In the genomic region with DNA sequence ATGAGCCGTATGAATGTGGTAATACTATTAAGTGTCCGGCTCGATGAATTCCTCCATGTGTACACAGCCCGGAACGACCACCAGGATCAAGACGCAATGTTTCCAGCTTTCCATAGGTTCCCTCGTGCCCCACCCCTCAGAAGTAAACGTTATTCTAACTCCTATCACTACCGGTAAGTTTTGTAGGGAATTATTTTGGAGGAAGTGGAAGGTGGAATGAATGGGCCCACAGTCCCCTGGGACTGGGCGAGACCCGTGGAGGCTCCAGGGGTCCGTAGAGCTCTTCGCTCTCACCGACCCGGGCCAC, we compare ENCODE assay signal across 8 cellular contexts. TPM values are rescaled to one million over a fixed set of nuclear protein-coding genes. Genes with fewer than 3 reads are reported as not detected.
DNase-seq lines count a peak whose midpoint lies in the region; ATAC-seq and TF ChIP-seq lines count a peak whose summit lies in the region.

No MANE protein-coding gene starts in this region.

- peak overlapping the region; percentile 83 to 91 (median 83) for H3K4me3 Mint-ChIP-seq in nephron

- peak overlapping the region; percentile 19 to 70 (median 42) for H3K27ac Mint-ChIP-seq in nephron

- H3K9me3 ChIP-seq in BE2C (no peaks in the 10 kb centered on the region), Karpas-422 (ENCODE audit: low read length) (no peaks in the 10 kb centered on the region)

- no peaks in the 10 kb centered on the region for H3K4me1 ChIP-seq in BE2C
- peaks cover 27% of the 10 kb centered on the region for H3K4me1 ChIP-seq in Karpas-422 (ENCODE audit: low read length)

- no peaks in the 10 kb centered on the region for H3K27me3 ChIP-seq in BE2C
- H3K27me3 ChIP-seq in Karpas-422 (ENCODE audit: low read length): no peaks in the 10 kb centered on the region

- H3K27ac ChIP-seq in Karpas-422 (ENCODE audit: low read length): no peak overlapping the region
- peak overlapping the region; percentile 61 to 93 for H3K27ac ChIP-seq in coronary artery

- peaks cover 13% of the 10 kb centered on the region; the same call in 1 of the 2 replicates for H4K20me1 ChIP-seq in Karpas-422 (ENCODE audit: insufficient read depth, low read depth, low read length)

- H3K36me3 ChIP-seq in BE2C (no peaks in the 10 kb centered on the region), Karpas-422 (ENCODE audit: insufficient read depth, low read length) (peaks cover 19% of the 10 kb centered on the region)

- no peak for ATAC-seq in HG02884 (IDR thresholded peaks at IDR 0.05; ENCODE audit: unreplicated experiment)

- H3K4me1 Mint-ChIP-seq in nephron: peaks cover 18% of the 10 kb centered on the region

- H3K4me2 ChIP-seq in Karpas-422 (ENCODE audit: low read depth, low read length, poor library complexity, severe bottlenecking): peak overlapping the region; percentile 83

- peaks cover 6% of the 10 kb centered on the region for H3K27me3 Mint-ChIP-seq in nephron (ENCODE audit: low read depth)

- DNase-seq in BE2C: no peak
- DNase-seq in Karpas-422: no peak
- DNase-seq in coronary artery (ENCODE audit: low spot score): no peak
- no peak for DNase-seq in Kasumi-1 (lab: John Stamatoyannopoulos, UW)
- no peak for DNase-seq in DMS153 (lab: John Stamatoyannopoulos, UW)
- DNase-seq in hippocampal formation (lab: John Stamatoyannopoulos, UW): no peak

- no peaks in the 10 kb centered on the region for H3K9me2 ChIP-seq in Karpas-422 (replicated peaks; ENCODE audit: insufficient read depth, low read length)

- peaks cover 5% of the 10 kb centered on the region for H3K36me3 Mint-ChIP-seq in nephron (ENCODE audit: low read depth)

- no peaks in the 10 kb centered on the region for H3K9me3 Mint-ChIP-seq in nephron

- peaks cover 42% of the 10 kb centered on the region for H3K79me2 ChIP-seq in Karpas-422 (ENCODE audit: low read length)

- peak overlapping the region; percentile 65 for H3K4me3 ChIP-seq in BE2C (ENCODE audit: low read depth, low read length)
- H3K4me3 ChIP-seq in Karpas-422 (ENCODE audit: low read length): peak overlapping the region; percentile 68
- H3K4me3 ChIP-seq in coronary artery: peak overlapping the region; percentile 93

- H2AFZ ChIP-seq in Karpas-422 (ENCODE audit: low read length): peak overlapping the region; percentile 80

- TF ChIP-seq CTCF in BE2C (IDR thresholded peaks at IDR 0.05; ENCODE audit: low read depth, low read length) (no peak), coronary artery (IDR thresholded peaks at IDR 0.05) (no peak), nephron (IDR thresholded peaks at IDR 0.05; ENCODE audit: unreplicated experiment in 3 of 3) (no peak)

- peak overlapping the region; percentile 65 for H3K9ac ChIP-seq in Karpas-422 (ENCODE audit: low read length)

RNA-seq across cellular contexts. Expression of gene FAR1, which starts 0.7 kb away (rescaled TPM):
- 24.5 TPM for polyA plus RNA-seq in BE2C (2012; ENCODE audit: insufficient read depth, insufficient read length, low read depth)
- 55.3 and 98.1 TPM in 2 replicates for total RNA-seq in Karpas-422 (2014; rRNA removed; shearing (Covaris generic); ENCODE audit: low replicate concordance)
